ENCODE assay signal across 17 cellular contexts in genomic region chr2:134201559-134201958, GRCh38. TPM values are rescaled to one million over a fixed set of nuclear protein-coding genes. Genes with fewer than 3 reads are reported as not detected.
DNase-seq lines count a peak whose midpoint lies in the region; ATAC-seq, FAIRE-seq and TF ChIP-seq lines count a peak whose summit lies in the region.
"Had no signal": no experiment of that assay in that cellular context is flagged by ENCODE, and none has a peak within 500 bp of the region (broad histone marks: within the 10 kb centered on the region; RNA-seq: fewer than 3 reads in every experiment).

No MANE protein-coding gene starts in this region.

- TF ChIP-seq EP300 in sigmoid colon (IDR thresholded peaks at IDR 0.05): no peak

- H3K27me3 ChIP-seq in heart right ventricle (no peaks in the 10 kb centered on the region), pancreas (no peaks in the 10 kb centered on the region), sigmoid colon (no peaks in the 10 kb centered on the region)

- TF ChIP-seq CTCF in heart right ventricle (IDR thresholded peaks at IDR 0.05) (peak in 1 of 9 donors; percentile 4), pancreas (IDR thresholded peaks at IDR 0.05) (no peak), sigmoid colon (IDR thresholded peaks at IDR 0.05) (no peak)

- intact Hi-C loops in heart right ventricle (cut with DNase I) (loop anchor here in 3 of 10 donors (10.0 kb wide), 3 partner anchors 63 to 317 kb away; no protein-coding TSS in a partner anchor), pancreas (cut with DNase I) (loop anchor here in 1 of 3 donors (5.0 kb wide), 1 partner anchor 79 kb away; no protein-coding TSS in a partner anchor), sigmoid colon (cut with DNase I) (loop anchor here (10.0 kb wide), 1 partner anchor 77 kb away; no protein-coding TSS in a partner anchor)

- H3K4me3 ChIP-seq in heart right ventricle (no peak overlapping the region), pancreas (no peak overlapping the region), sigmoid colon (no peak overlapping the region)
- H3K4me3 ChIP-seq: PC-9 had no signal

- DNase-seq in NCI-H748 (lab: John Stamatoyannopoulos, UW; ENCODE audit: unreplicated experiment): peak; percentile 16
- DNase-seq in NCI-H748 treated with DMSO at 0.1 percent for 48 hours (lab: John Stamatoyannopoulos, UW): no peak
- peak; percentile 53 for DNase-seq in OCI-M1 (lab: John Stamatoyannopoulos, UW)
- peak in 1 of 2 donors; percentile 34 for DNase-seq in heart right ventricle
- peak in 1 of 6 donors; percentile 23 for DNase-seq in pancreas
- DNase-seq in sigmoid colon: no peak
- no peak for DNase-seq in nucleus accumbens (lab: John Stamatoyannopoulos, UW)
- DNase-seq: DND-41, GF-D8, HCEC 1CT, MV-4-11, NCI-H1417 treated with DMSO at 0.1 percent for 48 hours, NCI-H2081, NCI-H526, PC-9 had no signal

- no peaks in the 10 kb centered on the region for H3K36me3 ChIP-seq in heart right ventricle
- H3K36me3 ChIP-seq in pancreas: no peaks in the 10 kb centered on the region
- no peaks in the 10 kb centered on the region for H3K36me3 ChIP-seq in sigmoid colon

- 48 to 59% methylated on average over 6 of the region's 6 CpGs for WGBS in heart right ventricle, 2 donors
- WGBS in pancreas, 2 donors: 39 to 42% methylated on average over 6 of the region's 6 CpGs
- WGBS in sigmoid colon, 2 donors: 97 to 98% methylated on average over 6 of the region's 6 CpGs

- peak; percentile 42 to 79 (median 62) for ATAC-seq in heart right ventricle
- peak; percentile 41 to 74 (median 64) for ATAC-seq in pancreas
- ATAC-seq in GM21367 (IDR thresholded peaks at IDR 0.05; ENCODE audit: unreplicated experiment): no peak

- H3K9me3 ChIP-seq in heart right ventricle (no peaks in the 10 kb centered on the region), pancreas (no peaks in the 10 kb centered on the region), sigmoid colon (no peaks in the 10 kb centered on the region)

- H3K4me1 ChIP-seq in heart right ventricle (peaks cover 12 to 86% (median 78%) of the 10 kb centered on the region in 9 donors), pancreas (peaks cover 7 to 55% (median 10%) of the 10 kb centered on the region in 3 donors), sigmoid colon (peaks cover 0 to 29% (median 13%) of the 10 kb centered on the region in 4 donors)

- no peak for FAIRE-seq in pancreas (lab: Jason Lieb, UNC)
- FAIRE-seq: GM19239 had no signal

- H3K27ac ChIP-seq in heart right ventricle (peak overlapping the region in 4 of 10 donors; percentile 10 to 54 (median 25)), pancreas (no peak overlapping the region), sigmoid colon (no peak overlapping the region)
- H3K27ac ChIP-seq: PC-9 had no signal

- TF ChIP-seq POLR2A in sigmoid colon (IDR thresholded peaks at IDR 0.05): no peak

RNA-seq across cellular contexts. Expression of gene MGAT5, which starts 52.3 kb away (rescaled TPM):
- total RNA-seq in heart right ventricle (100 to 1,000 TPM in 3 of 10 donors, 10 to 100 TPM in 7; 68.9 to 111 (median 94.6) TPM), pancreas (10 to 100 TPM; 15.6 to 36.9 (median 20.9) TPM), sigmoid colon (10 to 100 TPM; 28.9 to 42.4 (median 30.8) TPM)
- polyA plus RNA-seq in heart right ventricle (10 to 100 TPM in 1 of 2 donors, 1 to 10 TPM in 1; 6.4 to 13.1 TPM), pancreas (1 to 10 TPM; 2.9 to 5.1 TPM), sigmoid colon (10 to 100 TPM in 1 of 3 donors, 1 to 10 TPM in 2; 3.0 to 30.3 (median 5.3) TPM)

Comparison
In these comparisons a context has a peak if more than half of its experiments do, and no peak if none do; other contexts are left out.
1. DNase-seq: peak in NCI-H748 (single experiment) and OCI-M1 (single experiment); none in NCI-H748 treated with DMSO at 0.1 percent for 48 hours (single experiment), sigmoid colon (single experiment) and nucleus accumbens (0 of 56).